ENCODE assay signal across 22 cellular contexts in the genomic region with DNA sequence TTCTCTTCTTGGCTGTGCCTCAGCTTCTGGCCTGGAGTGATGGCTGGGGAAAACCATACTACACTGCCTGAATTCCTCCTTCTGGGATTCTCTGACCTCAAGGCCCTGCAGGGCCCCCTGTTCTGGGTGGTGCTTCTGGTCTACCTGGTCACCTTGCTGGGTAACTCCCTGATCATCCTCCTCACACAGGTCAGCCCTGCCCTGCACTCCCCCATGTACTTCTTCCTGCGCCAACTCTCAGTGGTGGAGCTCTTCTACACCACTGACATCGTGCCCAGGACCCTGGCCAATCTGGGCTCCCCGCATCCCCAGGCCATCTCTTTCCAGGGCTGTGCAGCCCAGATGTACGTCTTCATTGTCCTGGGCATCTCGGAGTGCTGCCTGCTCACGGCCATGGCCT. TPM values are rescaled to one million over a fixed set of nuclear protein-coding genes. Genes with fewer than 3 reads are reported as not detected.
A peak's percentile ranks its signal among the peaks of the same experiment; 100 is the strongest.
DNase-seq lines count a peak whose midpoint lies in the region; ATAC-seq and TF ChIP-seq lines count a peak whose summit lies in the region.
"Had no signal": no experiment of that assay in that cellular context is flagged by ENCODE, and none has a peak within 500 bp of the region (broad histone marks: within the 10 kb centered on the region; RNA-seq: fewer than 3 reads in every experiment).

A gene with protein sequence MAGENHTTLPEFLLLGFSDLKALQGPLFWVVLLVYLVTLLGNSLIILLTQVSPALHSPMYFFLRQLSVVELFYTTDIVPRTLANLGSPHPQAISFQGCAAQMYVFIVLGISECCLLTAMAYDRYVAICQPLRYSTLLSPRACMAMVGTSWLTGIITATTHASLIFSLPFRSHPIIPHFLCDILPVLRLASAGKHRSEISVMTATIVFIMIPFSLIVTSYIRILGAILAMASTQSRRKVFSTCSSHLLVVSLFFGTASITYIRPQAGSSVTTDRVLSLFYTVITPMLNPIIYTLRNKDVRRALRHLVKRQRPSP (plus strand): TSS at position 40 of the 400 bp plus-strand sequence. CDS start 0 bp downstream, at position 40.

- ATAC-seq in heart left ventricle, result peak in 1 of 4 donors; percentile 4
- no peak for ATAC-seq in left cardiac atrium
- no peak for ATAC-seq in naive thymus-derived CD4-positive, alpha-beta T cell
- ATAC-seq: gastroesophageal sphincter, upper lobe of right lung had no signal

- POLR2A ChIA-PET in naive thymus-derived CD4-positive, alpha-beta T cell (lab: Charles Lee), result no interaction called here

- H3K4me1 Mint-ChIP-seq in activated T-helper 1 cell treated with anti-CD3 and anti-CD28 coated beads, Interleukin-12 subunit alpha, Interleukin-12 subunit beta, Interleukin-2, Interleukin-4 antibody, amounts not matched to agents 30 ng/mL and 10 ng/mL and 1 ng/mL, durations not matched to agents 14 hours and 24 hours and 36 hours (ENCODE audit: low read depth), result peaks cover 8% of the 10 kb centered on the region
- peaks cover 6 to 11% (median 9%) of the 10 kb centered on the region in 7 donors for H3K4me1 Mint-ChIP-seq in naive thymus-derived CD4-positive, alpha-beta T cell
- H3K4me1 Mint-ChIP-seq in immature natural killer cell (no peaks in the 10 kb centered on the region), glutamatergic neuron (ENCODE audit: low read depth, unreplicated experiment) (no peaks in the 10 kb centered on the region)

- DNase-seq in heart left ventricle, result no peak
- no peak for DNase-seq in left cardiac atrium
- DNase-seq in Jurkat, Clone E6-1 (ENCODE audit: low read depth, low spot score), result no peak
- no peak for DNase-seq in activated T-helper 1 cell treated with anti-CD3 and anti-CD28 coated beads, Interleukin-12 subunit alpha, Interleukin-12 subunit beta, Interleukin-2, Interleukin-4 antibody, amounts not matched to agents 30 ng/mL and 10 ng/mL and 1 ng/mL, durations not matched to agents 14 hours and 24 hours and 36 hours (ENCODE audit: low spot score)
- DNase-seq in naive thymus-derived CD4-positive, alpha-beta T cell, result no peak
- no peak for DNase-seq in immature natural killer cell
- no peak for DNase-seq in glutamatergic neuron
- no peak for DNase-seq in mesenteric fat pad (ENCODE audit: low spot score)
- DNase-seq: aorta, DMS153, NCI-H1092 treated with DMSO at 0.1 percent for 48 hours, NCI-H1930, NCI-H526, Peyer's patch, substantia nigra, upper lobe of right lung had no signal

- H3K27ac Mint-ChIP-seq in activated T-helper 1 cell treated with anti-CD3 and anti-CD28 coated beads, Interleukin-12 subunit alpha, Interleukin-12 subunit beta, Interleukin-2, Interleukin-4 antibody, amounts not matched to agents 30 ng/mL and 10 ng/mL and 1 ng/mL, durations not matched to agents 14 hours and 24 hours and 36 hours, result peak within 1 kb of the TSS; percentile 87
- H3K27ac Mint-ChIP-seq in naive thymus-derived CD4-positive, alpha-beta T cell, result peak within 1 kb of the TSS in 6 of 9 donors; percentile 9 to 89 (median 72)
- H3K27ac Mint-ChIP-seq in immature natural killer cell (peak within 1 kb of the TSS in 1 of 6 donors; percentile 49), glutamatergic neuron (ENCODE audit: unreplicated experiment) (no peak within 1 kb of the TSS)

- H3K27ac ChIP-seq in heart left ventricle, result peak within 1 kb of the TSS in 11 of 12 donors; percentile 13 to 73 (median 27)
- no peak within 1 kb of the TSS for H3K27ac ChIP-seq in naive thymus-derived CD4-positive, alpha-beta T cell (ENCODE audit: low read depth, low read length)
- H3K27ac ChIP-seq: cardiac muscle cell, gastroesophageal sphincter, Peyer's patch, prostate gland, upper lobe of right lung had no signal

- 73 to 95% (median 87%) methylated on average over 6 of the region's 6 CpGs for WGBS in heart left ventricle, 4 donors

- peak within 1 kb of the TSS; percentile 38 for H3K4me3 Mint-ChIP-seq in activated T-helper 1 cell treated with anti-CD3 and anti-CD28 coated beads, Interleukin-12 subunit alpha, Interleukin-12 subunit beta, Interleukin-2, Interleukin-4 antibody, amounts not matched to agents 30 ng/mL and 10 ng/mL and 1 ng/mL, durations not matched to agents 14 hours and 24 hours and 36 hours
- peak within 1 kb of the TSS; percentile 1 to 73 (median 26) for H3K4me3 Mint-ChIP-seq in naive thymus-derived CD4-positive, alpha-beta T cell
- H3K4me3 Mint-ChIP-seq in immature natural killer cell (no peak within 1 kb of the TSS), glutamatergic neuron (ENCODE audit: unreplicated experiment) (no peak within 1 kb of the TSS)

- no peaks in the 10 kb centered on the region for H3K9me3 ChIP-seq in heart left ventricle
- no peaks in the 10 kb centered on the region for H3K9me3 ChIP-seq in naive thymus-derived CD4-positive, alpha-beta T cell (ENCODE audit: control insufficient read depth in 2 of 3, low read length in 3 of 3)
- H3K9me3 ChIP-seq: gastroesophageal sphincter, Peyer's patch, prostate gland, upper lobe of right lung had no signal

- H3K9me3 Mint-ChIP-seq in activated T-helper 1 cell treated with anti-CD3 and anti-CD28 coated beads, Interleukin-12 subunit alpha, Interleukin-12 subunit beta, Interleukin-2, Interleukin-4 antibody, amounts not matched to agents 30 ng/mL and 10 ng/mL and 1 ng/mL, durations not matched to agents 14 hours and 24 hours and 36 hours, result no peaks in the 10 kb centered on the region
- no peaks in the 10 kb centered on the region for H3K9me3 Mint-ChIP-seq in naive thymus-derived CD4-positive, alpha-beta T cell
- H3K9me3 Mint-ChIP-seq in immature natural killer cell (no peaks in the 10 kb centered on the region), glutamatergic neuron (ENCODE audit: unreplicated experiment) (peaks cover 12% of the 10 kb centered on the region)

- intact Hi-C loops in heart left ventricle (cut with DNase I), result no loop called here
- intact Hi-C loops in left cardiac atrium (cut with DNase I), result no loop called here
- intact Hi-C loops in activated T-helper 1 cell treated with anti-CD3 and anti-CD28 coated beads, Interleukin-12 subunit alpha, Interleukin-12 subunit beta, Interleukin-2, Interleukin-4 antibody, amounts not matched to agents 30 ng/mL and 10 ng/mL and 1 ng/mL, durations not matched to agents 14 hours and 24 hours and 36 hours (cut with micrococcal nuclease), result no loop called here
- intact Hi-C loops in naive thymus-derived CD4-positive, alpha-beta T cell (cut with micrococcal nuclease), result no loop called here

- no peaks in the 10 kb centered on the region for H3K36me3 ChIP-seq in heart left ventricle
- no peaks in the 10 kb centered on the region for H3K36me3 ChIP-seq in naive thymus-derived CD4-positive, alpha-beta T cell (ENCODE audit: control insufficient read depth in 2 of 3, insufficient read depth in 3 of 3, low read length in 3 of 3)
- H3K36me3 ChIP-seq: cardiac muscle cell, gastroesophageal sphincter, Peyer's patch, prostate gland, upper lobe of right lung had no signal

- TF ChIP-seq POLR2A in heart left ventricle (IDR thresholded peaks at IDR 0.05), result no peak

- CTCF ChIA-PET in naive thymus-derived CD4-positive, alpha-beta T cell (lab: Charles Lee), result no interaction called here

- no peaks in the 10 kb centered on the region for H3K27me3 ChIP-seq in heart left ventricle
- H3K27me3 ChIP-seq in naive thymus-derived CD4-positive, alpha-beta T cell (ENCODE audit: control insufficient read depth in 2 of 2, insufficient read depth in 2 of 2, low read length in 2 of 2), result no peaks in the 10 kb centered on the region
- H3K27me3 ChIP-seq: gastroesophageal sphincter, Peyer's patch, upper lobe of right lung had no signal

- peaks cover 0 to 12% (median under 1%) of the 10 kb centered on the region in 12 donors for H3K4me1 ChIP-seq in heart left ventricle
- H3K4me1 ChIP-seq in naive thymus-derived CD4-positive, alpha-beta T cell (ENCODE audit: control insufficient read depth in 2 of 2, insufficient read depth in 2 of 2, low read length in 2 of 2), result peaks cover 0 to 4% of the 10 kb centered on the region in 2 donors
- H3K4me1 ChIP-seq: gastroesophageal sphincter, Peyer's patch, prostate gland, upper lobe of right lung had no signal

- H3K27me3 Mint-ChIP-seq in activated T-helper 1 cell treated with anti-CD3 and anti-CD28 coated beads, Interleukin-12 subunit alpha, Interleukin-12 subunit beta, Interleukin-2, Interleukin-4 antibody, amounts not matched to agents 30 ng/mL and 10 ng/mL and 1 ng/mL, durations not matched to agents 14 hours and 24 hours and 36 hours (ENCODE audit: insufficient read depth), result peaks cover 8% of the 10 kb centered on the region
- peaks cover 10 to 19% (median 12%) of the 10 kb centered on the region in 5 donors for H3K27me3 Mint-ChIP-seq in naive thymus-derived CD4-positive, alpha-beta T cell
- H3K27me3 Mint-ChIP-seq in immature natural killer cell (ENCODE audit: low read depth in 3 of 3) (peaks cover 0 to 9% (median 2%) of the 10 kb centered on the region in 3 donors), glutamatergic neuron (ENCODE audit: unreplicated experiment) (peaks cover 3% of the 10 kb centered on the region)

- H3K4me3 ChIP-seq in heart left ventricle, result no peak within 1 kb of the TSS
- H3K4me3 ChIP-seq in Jurkat, Clone E6-1 (ENCODE audit: low read length), result peak within 1 kb of the TSS; percentile 1; the same call in 1 of the 2 replicates
- H3K4me3 ChIP-seq in naive thymus-derived CD4-positive, alpha-beta T cell (ENCODE audit: low read length), result no peak within 1 kb of the TSS
- H3K4me3 ChIP-seq: cardiac muscle cell, gastroesophageal sphincter, lung, Peyer's patch, prostate gland, upper lobe of right lung had no signal

- TF ChIP-seq CTCF in heart left ventricle (IDR thresholded peaks at IDR 0.05) (no peak), glutamatergic neuron (IDR thresholded peaks at IDR 0.05; ENCODE audit: partially characterized antibody, unreplicated experiment) (no peak)

- no peaks in the 10 kb centered on the region for H3K36me3 Mint-ChIP-seq in activated T-helper 1 cell treated with anti-CD3 and anti-CD28 coated beads, Interleukin-12 subunit alpha, Interleukin-12 subunit beta, Interleukin-2, Interleukin-4 antibody, amounts not matched to agents 30 ng/mL and 10 ng/mL and 1 ng/mL, durations not matched to agents 14 hours and 24 hours and 36 hours (ENCODE audit: low read depth)
- H3K36me3 Mint-ChIP-seq in naive thymus-derived CD4-positive, alpha-beta T cell, result peaks cover 0 to 4% (median 0%) of the 10 kb centered on the region in 5 donors
- H3K36me3 Mint-ChIP-seq in immature natural killer cell (no peaks in the 10 kb centered on the region), glutamatergic neuron (ENCODE audit: unreplicated experiment) (peaks cover 8% of the 10 kb centered on the region)

RNA-seq across cellular contexts. Expression of the gene that starts here (rescaled TPM):
- not detected for total RNA-seq in heart left ventricle
- not detected for polyA plus RNA-seq in heart left ventricle
- under 1 TPM; 0.68 TPM for total RNA-seq in left cardiac atrium
- polyA plus RNA-seq in Jurkat, Clone E6-1 (2012; ENCODE audit: insufficient read depth, insufficient read length), result not detected
- total RNA-seq in activated T-helper 1 cell treated with anti-CD3 and anti-CD28 coated beads, Interleukin-12 subunit alpha, Interleukin-12 subunit beta, Interleukin-2, Interleukin-4 antibody, amounts not matched to agents 30 ng/mL and 10 ng/mL and 1 ng/mL, durations not matched to agents 14 hours and 24 hours and 36 hours, result not detected in 2 replicates
- not detected for total RNA-seq in naive thymus-derived CD4-positive, alpha-beta T cell
- polyA plus RNA-seq in naive thymus-derived CD4-positive, alpha-beta T cell, result not detected
- not detected for polyA plus RNA-seq in immature natural killer cell
- not detected for total RNA-seq in glutamatergic neuron (ENCODE audit: unreplicated experiment)
- not detected for total RNA-seq in mesenteric fat pad
- total RNA-seq: aorta, cardiac muscle cell, gastroesophageal sphincter, kidney epithelial cell, lung, mucosa of gallbladder, Peyer's patch, prostate gland, upper lobe of right lung had no signal
- polyA plus RNA-seq: aorta, cardiac muscle cell, lung had no signal

Comparison
In these comparisons a context has a peak if more than half of its experiments do, and no peak if none do; other contexts are left out.
1. H3K4me3 Mint-ChIP-seq: peak in activated T-helper 1 cell treated with anti-CD3 and anti-CD28 coated beads, Interleukin-12 subunit alpha, Interleukin-12 subunit beta, Interleukin-2, Interleukin-4 antibody, amounts not matched to agents 30 ng/mL and 10 ng/mL and 1 ng/mL, durations not matched to agents 14 hours and 24 hours and 36 hours (single experiment) and naive thymus-derived CD4-positive, alpha-beta T cell (10 of 10); none in immature natural killer cell (0 of 5) and glutamatergic neuron (single experiment).